In genomic region chr9:92764381-92764987, GRCh38 we compare ENCODE assay signal across 8 cellular contexts. TPM values are rescaled to one million over a fixed set of nuclear protein-coding genes. Genes with fewer than 3 reads are reported as not detected.
DNase-seq lines count a peak whose midpoint lies in the region; ATAC-seq, FAIRE-seq and TF ChIP-seq lines count a peak whose summit lies in the region.

TSS of gene BICD2 (minus strand) at chr9:92764833. CDS start at chr9:92764744, 89 bp downstream.

- H3K27me3 ChIP-seq in BE2C (no peaks in the 10 kb centered on the region), Panc1 (ENCODE audit: control insufficient read depth, insufficient read depth, low read length) (no peaks in the 10 kb centered on the region), endothelial cell of umbilical vein (ENCODE audit: control insufficient read depth in 2 of 2, insufficient read depth in 2 of 2, low read length in 2 of 2) (no peaks in the 10 kb centered on the region)

- H3K27ac Mint-ChIP-seq in natural killer cell = peak within 1 kb of the TSS; percentile 89 to 91

- no peaks in the 10 kb centered on the region for H3K9me3 Mint-ChIP-seq in natural killer cell

- peak within 1 kb of the TSS; percentile 98 for H3K4me3 Mint-ChIP-seq in natural killer cell

- POLR2A ChIA-PET in Panc1 (lab: Charles Lee) (no interaction called here), endothelial cell of umbilical vein (lab: Charles Lee) (interaction anchor here (1.2 to 1.6 kb wide), 2 partner anchors 12 to 94 kb away, joined by 6 read pairs; partner anchors contain the start of gene IPPK)

- intact Hi-C loops in Panc1 (cut with micrococcal nuclease; ENCODE audit: unreplicated experiment) (loop anchor here (2.0 kb wide), 1 partner anchor 26 kb away; no protein-coding TSS in a partner anchor), endothelial cell of umbilical vein (cut with micrococcal nuclease) (loop anchor here (10.0 kb wide), 1 partner anchor 440 kb away; the partner anchor contains the start of genes CENPP and NOL8), natural killer cell (cut with micrococcal nuclease) (loop anchor here (10.0 kb wide), 1 partner anchor 650 kb away; the partner anchor contains the start of gene SPTLC1)

- peaks cover 40 to 45% of the 10 kb centered on the region in 2 donors for H3K4me1 Mint-ChIP-seq in natural killer cell

- no peaks in the 10 kb centered on the region for H3K9me1 ChIP-seq in endothelial cell of umbilical vein (replicated peaks; ENCODE audit: control insufficient read depth, extremely low read depth, insufficient read depth, low read length)

- in situ Hi-C loops in Panc1 (cut with HindIII; ENCODE audit: low pct_unique_long_range_greater_than_20kb, low sequenced_read_pairs) = no loop called here

- TF ChIP-seq POLR2A in endothelial cell of umbilical vein (IDR thresholded peaks at IDR 0.05; ENCODE audit: low read depth, low read length) = no peak

- no peak for FAIRE-seq in endothelial cell of umbilical vein (lab: Jason Lieb, UNC)

- H3K36me3 Mint-ChIP-seq in natural killer cell = no peaks in the 10 kb centered on the region

- CTCF ChIA-PET in Panc1 (lab: Charles Lee) (interaction anchor here (0.6 kb wide), 1 partner anchor 18 kb away, joined by 3 read pairs; no protein-coding TSS in a partner anchor), endothelial cell of umbilical vein (lab: Charles Lee) (interaction anchor here (0.6 to 3.4 kb wide), 13 partner anchors 16 to 49 kb away, joined by 3 to 30 read pairs (median 4); no protein-coding TSS in a partner anchor)

- dilution Hi-C loops in endothelial cell of umbilical vein (cut with MboI; ENCODE audit: extremely low pct_ligation_motif_present, low sequenced_read_pairs) = no loop called here

- BruUV-seq in Panc1 (replicated peaks; lab: Mats Ljungman, UMichigan) (no TSS peak), endothelial cell of umbilical vein (replicated peaks; lab: Mats Ljungman, UMichigan) (no TSS peak)

- peak within 1 kb of the TSS; percentile 82 for H2AFZ ChIP-seq in endothelial cell of umbilical vein (ENCODE audit: low read depth, low read length)

- no peaks in the 10 kb centered on the region for H3K9me3 ChIP-seq in BE2C
- H3K9me3 ChIP-seq in Panc1 (ENCODE audit: control insufficient read depth, insufficient read depth, low read depth, low read length) = no peaks in the 10 kb centered on the region
- no peaks in the 10 kb centered on the region for H3K9me3 ChIP-seq in endothelial cell of umbilical vein (replicated peaks; ENCODE audit: control insufficient read depth, insufficient read depth, low read length)

- TF ChIP-seq CTCF in BE2C (IDR thresholded peaks at IDR 0.05; ENCODE audit: low read depth, low read length) = no peak
- TF ChIP-seq CTCF in Panc1 (IDR thresholded peaks at IDR 0.05) = no peak
- TF ChIP-seq CTCF in endothelial cell of umbilical vein (IDR thresholded peaks at IDR 0.05; ENCODE audit: extremely low read depth in 1 of 2, insufficient read depth in 1 of 2, low read depth in 1 of 2, low read length in 2 of 2) = no peak
- TF ChIP-seq CTCF in natural killer cell (IDR thresholded peaks at IDR 0.05) = no peak

- H3K4me3 ChIP-seq in BE2C (ENCODE audit: low read depth, low read length) (peak within 1 kb of the TSS; percentile 95), Panc1 (ENCODE audit: low read depth in 2 of 2, low read length in 2 of 2) (peak within 1 kb of the TSS; percentile 73 to 78), endothelial cell of umbilical vein (replicated peaks in 1 of 3; ENCODE audit: insufficient read depth in 1 of 3, low read depth in 1 of 3, low read length in 3 of 3) (peak within 1 kb of the TSS; percentile 35 to 99 (median 66))

- peak within 1 kb of the TSS; percentile 79 for H3K4me2 ChIP-seq in endothelial cell of umbilical vein (ENCODE audit: insufficient read depth, low read length)

- H3K27me3 Mint-ChIP-seq in natural killer cell (ENCODE audit: low read depth in 2 of 2) = no peaks in the 10 kb centered on the region

- H3K4me1 ChIP-seq in BE2C (peaks cover 3% of the 10 kb centered on the region; the same call in 1 of the 2 replicates), Panc1 (ENCODE audit: control insufficient read depth, insufficient read depth, low read length) (peaks cover 7% of the 10 kb centered on the region; the same call in 1 of the 2 replicates), endothelial cell of umbilical vein (ENCODE audit: control insufficient read depth, extremely low read depth, insufficient read depth, low read length) (peaks cover 16% of the 10 kb centered on the region)

- peak; percentile 92 for ATAC-seq in GM21723 (IDR thresholded peaks at IDR 0.05; ENCODE audit: unreplicated experiment)
- no peak for ATAC-seq in Panc1
- no peak for ATAC-seq in natural killer cell

- H3K27ac ChIP-seq in Panc1 (ENCODE audit: low read length) (peak within 1 kb of the TSS; percentile 79), endothelial cell of umbilical vein (ENCODE audit: insufficient read depth, low read depth, low read length) (peak within 1 kb of the TSS; percentile 95)

- H3K79me2 ChIP-seq in endothelial cell of umbilical vein (ENCODE audit: control insufficient read depth, insufficient read depth, low read length) = peaks cover 51% of the 10 kb centered on the region

- H3K9ac ChIP-seq in endothelial cell of umbilical vein (replicated peaks; ENCODE audit: extremely low read depth, insufficient read depth, low read length) = peak within 1 kb of the TSS; percentile 95

- DNase-seq in BE2C (no peak), Panc1 (ENCODE audit: low read depth, low spot score) (no peak), endothelial cell of umbilical vein (ENCODE audit: low read depth, low spot score) (peak; percentile 35), natural killer cell (peak; percentile 40), NK-92 (lab: John Stamatoyannopoulos, UW; ENCODE audit: unreplicated experiment) (no peak), NCI-H1092 (lab: John Stamatoyannopoulos, UW) (no peak), C1 segment of cervical spinal cord (lab: John Stamatoyannopoulos, UW) (no peak)

- no peaks in the 10 kb centered on the region for H4K20me1 ChIP-seq in endothelial cell of umbilical vein (replicated peaks; ENCODE audit: control insufficient read depth, extremely low read depth, insufficient read depth, low read length)

- H3K36me3 ChIP-seq in BE2C (peaks cover 3% of the 10 kb centered on the region; the same call in 1 of the 2 replicates), Panc1 (ENCODE audit: control insufficient read depth, insufficient read depth, low read length) (no peaks in the 10 kb centered on the region), endothelial cell of umbilical vein (ENCODE audit: control insufficient read depth in 2 of 2, extremely low read depth in 1 of 2, insufficient read depth in 2 of 2, low read length in 2 of 2) (no peaks in the 10 kb centered on the region)

TF ChIP-seq in endothelial cell of umbilical vein, 7 proteins besides CTCF, POLR2A, EP300 and RAD21:
- no peak for TF ChIP-seq FOS (IDR thresholded peaks at IDR 0.05; ENCODE audit: borderline replicate concordance, insufficient read depth, low read length)
- no peak for TF ChIP-seq POLR2AphosphoS5 (IDR thresholded peaks at IDR 0.05; ENCODE audit: insufficient read depth, low read depth, low read length)
- TF ChIP-seq EZH2 (IDR thresholded peaks at IDR 0.05; ENCODE audit: borderline replicate concordance, low read depth, low read length, severe bottlenecking) = no peak
- no peak for TF ChIP-seq GATA2 (IDR thresholded peaks at IDR 0.05; ENCODE audit: insufficient read depth, insufficient read length, low read depth, low read length)
- no peak for TF ChIP-seq MAX (IDR thresholded peaks at IDR 0.05; ENCODE audit: insufficient read depth, insufficient read length)
- TF ChIP-seq MYC (IDR thresholded peaks at IDR 0.05; ENCODE audit: low read depth, low read length) = no peak
- no peak for TF ChIP-seq JUN (IDR thresholded peaks at IDR 0.05; ENCODE audit: borderline replicate concordance, insufficient read depth, insufficient read length, low read depth)

RNA-seq across cellular contexts. Expression of gene BICD2, which starts in this region (rescaled TPM):
- 49.5 TPM for polyA plus RNA-seq in BE2C (2012; ENCODE audit: insufficient read depth, insufficient read length, low read depth)
- total RNA-seq in Panc1 (2021; ENCODE audit: unreplicated experiment) (17.3 TPM), endothelial cell of umbilical vein (37.9 and 39.3 TPM in 2 replicates), natural killer cell (10 to 100 TPM; 27.0 to 39.7 (median 39.7) TPM)
- 20.0 TPM for polyA plus RNA-seq in Panc1 (2012; ENCODE audit: insufficient read length)
- 10.7 and 14.3 TPM in 2 replicates for polyA plus RNA-seq in endothelial cell of umbilical vein
- 14.3 and 15.3 TPM in 2 replicates for polyA plus RNA-seq in endothelial cell of umbilical vein (2011; cell fraction: cytosol; rRNA removed)
- 14.5 and 15.9 TPM in 2 replicates for polyA plus RNA-seq in endothelial cell of umbilical vein (2011; cell fraction: nucleus; rRNA removed)
- polyA plus RNA-seq in endothelial cell of umbilical vein (2012) = 27.3 and 29.9 TPM in 2 replicates
- polyA minus RNA-seq in endothelial cell of umbilical vein = 15.9 and 18.7 TPM in 2 replicates
- 7.6 TPM for polyA minus RNA-seq in endothelial cell of umbilical vein (2011; cell fraction: cytosol; rRNA and poly(A)+ RNA removed)
- 8.5 and 9.8 TPM in 2 replicates for polyA minus RNA-seq in endothelial cell of umbilical vein (2011; cell fraction: nucleus; rRNA and poly(A)+ RNA removed)

Comparison
In these comparisons a context has a peak if more than half of its experiments do, and no peak if none do; other contexts are left out.
1. DNase-seq: peak in endothelial cell of umbilical vein (single experiment) and natural killer cell (single experiment); none in BE2C (single experiment), Panc1 (single experiment), NK-92 (single experiment), NCI-H1092 (single experiment) and C1 segment of cervical spinal cord (0 of 14).
2. Peak in every context shown above with its lines, with median percentiles within 50 percentile points of each other: H3K4me3 ChIP-seq.